ENCODE assay signal across 2 cellular contexts in genomic region chr5:173917788-173918786, GRCh38.
TF ChIP-seq lines count a peak whose summit lies in the region.

No MANE protein-coding gene starts in this region.

TF ChIP-seq in HCT116, 20 proteins besides CTCF, POLR2A, EP300 and RAD21:
- TF ChIP-seq SIN3A (IDR thresholded peaks at IDR 0.05; ENCODE audit: low read depth) (no peak; the same call in 1 of the 2 replicates), SRF (IDR thresholded peaks at IDR 0.05; ENCODE audit: low read depth) (no peak), YY1 (IDR thresholded peaks at IDR 0.05; ENCODE audit: extremely low read depth, insufficient replicate concordance, low read depth, low read length) (peak; percentile 4), ZFX (IDR thresholded peaks at IDR 0.05) (no peak), CEBPB (IDR thresholded peaks at IDR 0.05; ENCODE audit: low read depth) (no peak), EGR1 (IDR thresholded peaks at IDR 0.05; ENCODE audit: low read depth) (no peak), POLR2AphosphoS5 (IDR thresholded peaks at IDR 0.05; ENCODE audit: low read depth, low read length) (peak; percentile 93), SP1 (IDR thresholded peaks at IDR 0.05; ENCODE audit: low read depth) (peak; percentile 88), REST (IDR thresholded peaks at IDR 0.05; ENCODE audit: low read depth) (no peak), TCF7L2 (IDR thresholded peaks at IDR 0.05; ENCODE audit: borderline replicate concordance, extremely low read depth, insufficient read depth, insufficient read length) (peak; percentile 69), FOSL1 (IDR thresholded peaks at IDR 0.05; ENCODE audit: low read depth) (peak; percentile 26; the same call in 1 of the 2 replicates), MAX (IDR thresholded peaks at IDR 0.05) (peak; percentile 77), JUND (IDR thresholded peaks at IDR 0.05) (peak; percentile 82), CBX3 (IDR thresholded peaks at IDR 0.05; ENCODE audit: low read depth) (no peak), EZH2 (IDR thresholded peaks at IDR 0.05) (no peak)

TF ChIP-seq in K562, 482 proteins besides CTCF, POLR2A, EP300 and RAD21 (continues in another document):
- TF ChIP-seq BCL6 (CRISPR knock-in tag; IDR thresholded peaks at IDR 0.05), result no peak
- TF ChIP-seq PHF21A (IDR thresholded peaks at IDR 0.05; ENCODE audit: borderline replicate concordance, low read depth), result no peak
- TF ChIP-seq PTTG1 (tag; IDR thresholded peaks at IDR 0.05; ENCODE audit: low read depth), result no peak
- TF ChIP-seq SMAD4 (CRISPR knock-in tag; conservative IDR thresholded peaks at IDR 0.05), result 0 out of 2 replicates have a peak, but pooled peaks have one; percentile 35
- TF ChIP-seq FOSL1 (tag; conservative IDR thresholded peaks at IDR 0.05), result no peak
- TF ChIP-seq SLC30A9 (CRISPR knock-in tag; IDR thresholded peaks at IDR 0.05), result no peak
- no peak; a peak in 1 of 4 replicates for TF ChIP-seq CSDE1 (IDR thresholded peaks at IDR 0.05)
- TF ChIP-seq NFE2L1 (tag; IDR thresholded peaks at IDR 0.05; ENCODE audit: borderline replicate concordance, low read depth), result no peak
- peak; percentile 86 for TF ChIP-seq POLR2AphosphoS5 (IDR thresholded peaks at IDR 0.05; ENCODE audit: control insufficient read depth, insufficient read depth, low read depth, low read length)
- TF ChIP-seq ESRRB (CRISPR knock-in tag; IDR thresholded peaks at IDR 0.05; ENCODE audit: borderline replicate concordance), result no peak
- peak; percentile 90 for TF ChIP-seq ASH1L (IDR thresholded peaks at IDR 0.05; ENCODE audit: borderline replicate concordance, low read depth, partially characterized antibody)
- TF ChIP-seq ELF2 (CRISPR knock-in tag; IDR thresholded peaks at IDR 0.05), result no peak
- TF ChIP-seq LARP7 (IDR thresholded peaks at IDR 0.05), result no peak
- no peak for TF ChIP-seq SMARCC2 (IDR thresholded peaks at IDR 0.05; ENCODE audit: low read depth)
- no peak for TF ChIP-seq KAT2B (IDR thresholded peaks at IDR 0.05; ENCODE audit: low read depth, low read length)
- no peak for TF ChIP-seq ZNF174 (CRISPR knock-in tag; IDR thresholded peaks at IDR 0.05)
- TF ChIP-seq MAX (CRISPR knock-in tag; IDR thresholded peaks at IDR 0.05), result no peak
- peak; percentile 100 for TF ChIP-seq ATF7 (IDR thresholded peaks at IDR 0.05)
- no peak for TF ChIP-seq NCOA4 (IDR thresholded peaks at IDR 0.05; ENCODE audit: partially characterized antibody)
- no peak for TF ChIP-seq OTX1 (CRISPR knock-in tag; IDR thresholded peaks at IDR 0.05)
- TF ChIP-seq HMBOX1 (IDR thresholded peaks at IDR 0.05), result peak; percentile 63
- TF ChIP-seq ZNF740 (CRISPR knock-in tag; IDR thresholded peaks at IDR 0.05), result no peak
- no peak for TF ChIP-seq ZNF740 (tag; IDR thresholded peaks at IDR 0.05)
- TF ChIP-seq NKRF (IDR thresholded peaks at IDR 0.05; ENCODE audit: borderline replicate concordance), result no peak
- no peak for TF ChIP-seq BRF2 (IDR thresholded peaks at IDR 0.05; ENCODE audit: borderline replicate concordance, insufficient read depth, insufficient read length)
- no peak for TF ChIP-seq XRCC5 (IDR thresholded peaks at IDR 0.05; ENCODE audit: low read depth, low read length)
- TF ChIP-seq POLR2H (tag; IDR thresholded peaks at IDR 0.05; ENCODE audit: low read depth), result peak; percentile 73; the same call in 1 of the 2 replicates
- TF ChIP-seq USF2 (CRISPR knock-in tag; IDR thresholded peaks at IDR 0.05), result no peak
- no peak for TF ChIP-seq HMGN3 (IDR thresholded peaks at IDR 0.05; ENCODE audit: borderline replicate concordance, extremely low read depth, insufficient read length, low read depth, low read length)
- no peak for TF ChIP-seq MXI1 (IDR thresholded peaks at IDR 0.05; ENCODE audit: low read depth, low read length)
- no peak for TF ChIP-seq RBM34 (IDR thresholded peaks at IDR 0.05; ENCODE audit: borderline replicate concordance, insufficient read depth, low read length)
- no peak for TF ChIP-seq MECOM (CRISPR knock-in tag; IDR thresholded peaks at IDR 0.05)
- no peak for TF ChIP-seq ADNP (tag; IDR thresholded peaks at IDR 0.05)
- TF ChIP-seq PCBP1 (IDR thresholded peaks at IDR 0.05; ENCODE audit: low read depth, low read length, poor library complexity, severe bottlenecking), result no peak
- TF ChIP-seq CEBPB (tag; IDR thresholded peaks at IDR 0.05), result no peak
- TF ChIP-seq ZNF644 (tag; IDR thresholded peaks at IDR 0.05; ENCODE audit: low read depth), result no peak
- TF ChIP-seq ZBTB5 (IDR thresholded peaks at IDR 0.05), result no peak
- peak in 1 of 2 experiments; percentile 50; a peak in 1 of 4 replicates for TF ChIP-seq MNT (conservative IDR thresholded peaks at IDR 0.05)
- TF ChIP-seq HDAC1 (IDR thresholded peaks at IDR 0.05), result no peak
- no peak for TF ChIP-seq ZC3H11A (IDR thresholded peaks at IDR 0.05; ENCODE audit: low read depth, low read length)
- no peak for TF ChIP-seq ZNF146 (CRISPR knock-in tag; IDR thresholded peaks at IDR 0.05; ENCODE audit: unreplicated experiment)
- no peak for TF ChIP-seq ETV6 (IDR thresholded peaks at IDR 0.05; ENCODE audit: borderline replicate concordance in 1 of 2, low read depth in 2 of 2, low read length in 1 of 2)
- no peak for TF ChIP-seq ETV6 (CRISPR knock-in tag; IDR thresholded peaks at IDR 0.05; ENCODE audit: borderline replicate concordance)
- TF ChIP-seq SETDB1 (IDR thresholded peaks at IDR 0.05; ENCODE audit: low read length), result no peak
- TF ChIP-seq LEF1 (IDR thresholded peaks at IDR 0.05), result 0 out of 2 replicates have a peak, but pooled peaks have one; percentile 46
- TF ChIP-seq SP1 (CRISPR knock-in tag; IDR thresholded peaks at IDR 0.05), result peak; percentile 62; the same call in 1 of the 2 replicates
- no peak for TF ChIP-seq TFAM (CRISPR knock-in tag; conservative IDR thresholded peaks at IDR 0.05)
- no peak for TF ChIP-seq STAT5B (CRISPR knock-in tag; IDR thresholded peaks at IDR 0.05)
- no peak for TF ChIP-seq ZBTB12 (CRISPR knock-in tag; IDR thresholded peaks at IDR 0.05)
- TF ChIP-seq COPS2 (conservative IDR thresholded peaks at IDR 0.05), result no peak
- no peak for TF ChIP-seq USF1 (CRISPR knock-in tag; IDR thresholded peaks at IDR 0.05)
- no peak for TF ChIP-seq ZNF311 (CRISPR knock-in tag; IDR thresholded peaks at IDR 0.05)
- no peak for TF ChIP-seq TCF15 (CRISPR knock-in tag; IDR thresholded peaks at IDR 0.05)
- TF ChIP-seq ETV5 (CRISPR knock-in tag; IDR thresholded peaks at IDR 0.05; ENCODE audit: low read depth), result no peak
- no peak for TF ChIP-seq C11orf30 (IDR thresholded peaks at IDR 0.05; ENCODE audit: low read depth)
